In genomic region chr22:38513063-38513462, GRCh38 we compare ENCODE assay signal across 10 cellular contexts. TPM values are rescaled to one million over a fixed set of nuclear protein-coding genes. Genes with fewer than 3 reads are reported as not detected.
DNase-seq lines count a peak whose midpoint lies in the region; ATAC-seq and TF ChIP-seq lines count a peak whose summit lies in the region.
"Had no signal": no experiment of that assay in that cellular context is flagged by ENCODE, and none has a peak within 500 bp of the region (broad histone marks: within the 10 kb centered on the region; RNA-seq: fewer than 3 reads in every experiment).

No MANE protein-coding gene starts in this region.

- H3K27me3 Mint-ChIP-seq in CD4-positive, alpha-beta T cell, result no peaks in the 10 kb centered on the region

- TF ChIP-seq CTCF in CD4-positive, alpha-beta T cell (IDR thresholded peaks at IDR 0.05), result peak; percentile 38
- TF ChIP-seq CTCF in vagina (IDR thresholded peaks at IDR 0.05), result no peak

- TF ChIP-seq POLR2A in vagina (IDR thresholded peaks at IDR 0.05), result no peak

- H3K9me3 ChIP-seq in CD4-positive, alpha-beta T cell (ENCODE audit: control insufficient read depth, low read length), result no peaks in the 10 kb centered on the region
- no peaks in the 10 kb centered on the region for H3K9me3 ChIP-seq in vagina
- H3K9me3 ChIP-seq: tibial nerve had no signal

- ATAC-seq in CD4-positive, alpha-beta T cell (ENCODE audit: poor library complexity), result peak; percentile 99
- ATAC-seq in GM18907 (IDR thresholded peaks at IDR 0.05; ENCODE audit: unreplicated experiment), result peak; percentile 54
- ATAC-seq in GM19023 (IDR thresholded peaks at IDR 0.05; ENCODE audit: unreplicated experiment), result no peak

- no peaks in the 10 kb centered on the region for H3K36me3 Mint-ChIP-seq in CD4-positive, alpha-beta T cell (ENCODE audit: low read depth)

- H3K4me1 ChIP-seq in vagina, result no peaks in the 10 kb centered on the region

- H3K9me3 Mint-ChIP-seq in CD4-positive, alpha-beta T cell, result no peaks in the 10 kb centered on the region
- H3K9me3 Mint-ChIP-seq: nephron had no signal

- peaks cover 9% of the 10 kb centered on the region for H3K4me1 Mint-ChIP-seq in CD4-positive, alpha-beta T cell (ENCODE audit: low read depth)

- intact Hi-C loops in CD4-positive, alpha-beta T cell (cut with DNase I, micrococcal nuclease), result loop anchor here (5.0 kb wide), 1 partner anchor 461 kb away; no protein-coding TSS in a partner anchor
- intact Hi-C loops in vagina (cut with DNase I), result no loop called here

- peak in 9 of 10 experiments; percentile 5 to 52 (median 37) for DNase-seq in CD4-positive, alpha-beta T cell
- peak; percentile 39 for DNase-seq in activated CD4-positive, alpha-beta T cell treated with anti-CD3 and anti-CD28 coated beads for 48 hours
- peak; percentile 63 for DNase-seq in islet precursor cell
- no peak for DNase-seq in DMS114 treated with DMSO at 0.1 percent for 48 hours (lab: John Stamatoyannopoulos, UW; ENCODE audit: unreplicated experiment)
- DNase-seq in vagina (ENCODE audit: extremely low spot score in 2 of 2), result no peak
- DNase-seq in NOMO-1 (lab: John Stamatoyannopoulos, UW; ENCODE audit: unreplicated experiment in 2 of 2), result no peak

- no peaks in the 10 kb centered on the region for H3K36me3 ChIP-seq in vagina
- H3K36me3 ChIP-seq: tibial nerve had no signal

- H3K27ac ChIP-seq in CD4-positive, alpha-beta T cell (ENCODE audit: low read depth, low read length), result no peak overlapping the region
- H3K27ac ChIP-seq in vagina, result no peak overlapping the region
- H3K27ac ChIP-seq: tibial nerve had no signal

- CTCF ChIA-PET in CD4-positive, alpha-beta T cell (lab: Charles Lee), result no interaction called here

- H3K27me3 ChIP-seq in CD4-positive, alpha-beta T cell (ENCODE audit: control insufficient read depth, insufficient read depth, low read length), result no peaks in the 10 kb centered on the region
- no peaks in the 10 kb centered on the region for H3K27me3 ChIP-seq in vagina
- H3K27me3 ChIP-seq: tibial nerve had no signal

- no peak overlapping the region for H3K27ac Mint-ChIP-seq in CD4-positive, alpha-beta T cell
- H3K27ac Mint-ChIP-seq: nephron had no signal

- POLR2A ChIA-PET in CD4-positive, alpha-beta T cell (lab: Charles Lee), result interaction anchor here (0.7 to 1.9 kb wide), 2 partner anchors 9 to 32 kb away, joined by 3 to 5 read pairs; no protein-coding TSS in a partner anchor

- no peak overlapping the region for H3K4me3 ChIP-seq in vagina
- H3K4me3 ChIP-seq: tibial nerve had no signal

- H3K4me3 Mint-ChIP-seq in CD4-positive, alpha-beta T cell, result no peak overlapping the region
- H3K4me3 Mint-ChIP-seq: nephron had no signal

RNA-seq across cellular contexts. Expression of gene DDX17, which starts 7.0 kb away (rescaled TPM):
- total RNA-seq in CD4-positive, alpha-beta T cell, result 100 to 1,000 TPM; 454 to 462 TPM
- total RNA-seq in vagina, result 1,042 TPM

RNA-seq across cellular contexts. Expression of gene KDELR3, which starts 45.2 kb away (rescaled TPM):
- total RNA-seq in CD4-positive, alpha-beta T cell, result not detected
- total RNA-seq in vagina, result 3.9 TPM

RNA-seq across cellular contexts. Expression of gene DMC1, which starts 56.9 kb away (rescaled TPM):
- total RNA-seq in CD4-positive, alpha-beta T cell, result under 1 TPM; 0.52 to 0.95 TPM
- total RNA-seq in vagina, result 12.3 TPM

RNA-seq across cellular contexts. Expression of gene KCNJ4, which starts 58.1 kb away (rescaled TPM):
- total RNA-seq in CD4-positive, alpha-beta T cell, result not detected
- not detected for total RNA-seq in vagina

Comparison
In these comparisons a context has a peak if more than half of its experiments do, and no peak if none do; other contexts are left out.
1. DNase-seq: peak in CD4-positive, alpha-beta T cell (9 of 10), activated CD4-positive, alpha-beta T cell treated with anti-CD3 and anti-CD28 coated beads for 48 hours (single experiment) and islet precursor cell (single experiment); none in DMS114 treated with DMSO at 0.1 percent for 48 hours (single experiment), vagina (0 of 2) and NOMO-1 (0 of 2).